ENCODE assay signal across 16 cellular contexts in the genomic region with DNA sequence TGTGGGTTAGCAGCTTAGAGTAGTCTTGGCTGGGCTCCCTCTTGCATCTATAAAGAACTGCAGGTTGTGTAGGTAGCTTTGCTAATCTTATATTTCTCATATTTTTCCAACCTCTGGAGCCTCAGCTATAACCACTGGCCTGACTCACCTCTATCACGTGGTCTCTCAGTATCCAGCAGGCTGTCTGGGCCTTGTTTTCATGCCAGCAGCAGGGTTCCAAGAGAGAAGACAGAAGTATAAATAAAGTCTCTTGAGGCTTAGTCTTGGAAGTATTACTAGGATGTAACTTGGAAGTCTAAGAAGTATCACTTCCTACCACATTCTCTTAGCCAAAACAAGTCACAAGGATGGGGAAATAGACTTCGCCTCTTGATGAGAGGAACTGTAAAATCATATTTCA.
DNase-seq lines count a peak whose midpoint lies in the region; ATAC-seq and TF ChIP-seq lines count a peak whose summit lies in the region.
"Had no signal": no experiment of that assay in that cellular context is flagged by ENCODE, and none has a peak within 500 bp of the region (broad histone marks: within the 10 kb centered on the region; RNA-seq: fewer than 3 reads in every experiment).

No MANE protein-coding gene starts in this region.

- H3K27me3 ChIP-seq in brain microvascular endothelial cell (replicated peaks) = peaks cover under 1% of the 10 kb centered on the region

- no peak for ATAC-seq in HG03159 (IDR thresholded peaks at IDR 0.05; ENCODE audit: unreplicated experiment)
- no peak for ATAC-seq in HG03565 (IDR thresholded peaks at IDR 0.05; ENCODE audit: unreplicated experiment)

- H3K4me3 ChIP-seq in brain microvascular endothelial cell (ENCODE audit: low read depth, low read length) = no peak overlapping the region
- H3K4me3 ChIP-seq: spleen had no signal

- DNase-seq in AG08395 (ENCODE audit: low spot score) (peak; percentile 35), H4 (ENCODE audit: low spot score) (peak; percentile 47), brain microvascular endothelial cell (peak; percentile 64), hepatic stellate cell (ENCODE audit: low spot score) (peak; percentile 38), ureter (ENCODE audit: low spot score) (no peak), NCI-H1105 (lab: John Stamatoyannopoulos, UW) (no peak)
- DNase-seq: activated T-cell treated with anti-CD3 and anti-CD28 coated beads for 4 hours, DMS153, islet precursor cell, NCI-H2081, NCI-H774, nucleus accumbens, spleen, substantia nigra had no signal

- no peak overlapping the region for H3K27ac ChIP-seq in brain microvascular endothelial cell
- H3K27ac ChIP-seq: spleen had no signal

- TF ChIP-seq CTCF in brain microvascular endothelial cell (IDR thresholded peaks at IDR 0.05; ENCODE audit: low read depth, low read length, missing control alignments) = no peak

- in situ Hi-C loops in brain microvascular endothelial cell (cut with HindIII; ENCODE audit: low pct_ligation_motif_present, low sequenced_read_pairs) = no loop called here

- H3K36me3 ChIP-seq in brain microvascular endothelial cell (replicated peaks) = no peaks in the 10 kb centered on the region
- H3K36me3 ChIP-seq: spleen had no signal

Comparison
In these comparisons a context has a peak if more than half of its experiments do, and no peak if none do; other contexts are left out.
1. DNase-seq: peak in AG08395 (single experiment), H4 (single experiment), brain microvascular endothelial cell (single experiment) and hepatic stellate cell (single experiment); none in ureter (single experiment) and NCI-H1105 (single experiment).